Comparison of ENCODE assay signal across 1 cellular context in the genomic region with DNA sequence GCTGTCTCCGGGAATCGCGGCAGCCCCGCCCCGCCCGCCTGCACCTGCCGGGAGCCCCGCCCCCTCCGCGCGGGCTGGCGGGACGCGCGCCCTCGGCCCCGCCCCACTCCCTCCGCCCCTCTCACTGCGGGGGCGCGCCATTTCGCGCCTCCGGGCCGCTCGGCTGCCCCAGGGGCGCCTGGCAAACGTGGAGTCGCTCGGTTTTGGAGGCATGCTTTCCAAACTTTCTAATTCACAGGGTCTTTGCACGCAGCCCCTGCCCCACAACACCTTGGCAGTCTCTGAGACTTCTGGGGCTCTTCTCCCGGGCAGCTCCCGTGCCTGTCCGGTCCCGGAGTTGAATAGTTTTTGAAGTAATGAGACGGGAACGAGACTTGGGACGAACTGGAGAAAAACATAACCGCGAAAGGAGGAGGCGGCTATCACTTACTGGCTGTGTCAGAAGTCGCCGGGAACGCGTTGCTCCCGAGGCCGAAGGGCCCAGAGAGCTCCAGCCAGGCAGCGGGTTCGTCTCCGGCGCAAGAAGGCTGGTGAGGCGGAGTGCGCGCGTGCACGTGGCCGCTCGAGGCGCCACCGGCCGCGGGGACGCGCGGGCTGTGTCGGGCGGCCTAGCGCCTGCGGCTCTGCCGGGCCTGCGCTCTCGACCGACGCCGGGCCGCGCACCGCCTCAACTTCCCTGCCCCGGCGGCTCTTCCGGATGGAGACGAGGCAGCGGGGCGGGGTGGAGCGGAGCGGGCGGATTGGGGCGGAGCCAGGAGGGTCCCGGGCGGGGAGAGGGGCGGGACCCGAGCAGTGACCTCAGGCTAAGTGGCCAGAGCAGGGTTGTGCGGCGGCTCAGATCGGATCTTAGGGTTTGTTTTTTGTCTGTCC.
TF ChIP-seq lines count a peak whose summit lies in the region.

A gene (minus strand): TSS at position 699 of the 870 bp plus-strand sequence. CDS start 3,436 bp downstream, outside the sequence.

TF ChIP-seq in HepG2, 621 proteins besides CTCF, POLR2A, EP300 and RAD21 (continued from another document):
- TF ChIP-seq, protein P1, sequence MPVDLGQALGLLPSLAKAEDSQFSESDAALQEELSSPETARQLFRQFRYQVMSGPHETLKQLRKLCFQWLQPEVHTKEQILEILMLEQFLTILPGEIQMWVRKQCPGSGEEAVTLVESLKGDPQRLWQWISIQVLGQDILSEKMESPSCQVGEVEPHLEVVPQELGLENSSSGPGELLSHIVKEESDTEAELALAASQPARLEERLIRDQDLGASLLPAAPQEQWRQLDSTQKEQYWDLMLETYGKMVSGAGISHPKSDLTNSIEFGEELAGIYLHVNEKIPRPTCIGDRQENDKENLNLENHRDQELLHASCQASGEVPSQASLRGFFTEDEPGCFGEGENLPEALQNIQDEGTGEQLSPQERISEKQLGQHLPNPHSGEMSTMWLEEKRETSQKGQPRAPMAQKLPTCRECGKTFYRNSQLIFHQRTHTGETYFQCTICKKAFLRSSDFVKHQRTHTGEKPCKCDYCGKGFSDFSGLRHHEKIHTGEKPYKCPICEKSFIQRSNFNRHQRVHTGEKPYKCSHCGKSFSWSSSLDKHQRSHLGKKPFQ (CRISPR knock-in tag; IDR thresholded peaks at IDR 0.05; ENCODE audit: insufficient replicate concordance) = peak; percentile 83
- TF ChIP-seq ZNF484 (CRISPR knock-in tag; IDR thresholded peaks at IDR 0.05; ENCODE audit: borderline replicate concordance, low read depth) (no peak), ERF (CRISPR knock-in tag; IDR thresholded peaks at IDR 0.05) (no peak; the same call in none of the 2 replicates), ZBTB42 (CRISPR knock-in tag; IDR thresholded peaks at IDR 0.05) (peak; percentile 77; the same call in 1 of the 2 replicates), ZNF672 (CRISPR knock-in tag; IDR thresholded peaks at IDR 0.05) (no peak), ZSCAN20 (CRISPR knock-in tag; IDR thresholded peaks at IDR 0.05; ENCODE audit: borderline replicate concordance) (peak; percentile 55; the same call in 1 of the 2 replicates), PHB2 (IDR thresholded peaks at IDR 0.05; ENCODE audit: partially characterized antibody) (no peak), TAF15 (IDR thresholded peaks at IDR 0.05; ENCODE audit: low read depth, low read length, poor library complexity, severe bottlenecking) (no peak), ZNF761 (CRISPR knock-in tag; conservative IDR thresholded peaks at IDR 0.05) (peak; percentile 90), PAX8 (CRISPR knock-in tag; IDR thresholded peaks at IDR 0.05; ENCODE audit: borderline replicate concordance) (peak; percentile 81; the same call in 1 of the 2 replicates), ZSCAN30 (CRISPR knock-in tag; IDR thresholded peaks at IDR 0.05) (no peak), IRF2 (CRISPR knock-in tag; IDR thresholded peaks at IDR 0.05) (no peak), MLLT10 (CRISPR knock-in tag; IDR thresholded peaks at IDR 0.05) (no peak), HIVEP1 (CRISPR knock-in tag; IDR thresholded peaks at IDR 0.05) (peak; percentile 70; the same call in 1 of the 2 replicates), ZNF296 (CRISPR knock-in tag; conservative IDR thresholded peaks at IDR 0.05) (no peak; the same call in 1 of the 2 replicates), ZNF607 (CRISPR knock-in tag; IDR thresholded peaks at IDR 0.05; ENCODE audit: borderline replicate concordance) (peak; percentile 38; the same call in 1 of the 2 replicates), ZFY (CRISPR knock-in tag; IDR thresholded peaks at IDR 0.05) (peak; percentile 97), SRSF1 (optimal IDR thresholded peaks at IDR 0.05; ENCODE audit: low read depth, low read length) (no peak), KDM5A (IDR thresholded peaks at IDR 0.05; ENCODE audit: borderline replicate concordance, low read length) (peak; percentile 75; the same call in 1 of the 2 replicates), HHEX (CRISPR knock-in tag; IDR thresholded peaks at IDR 0.05) (no peak), ZNF446 (CRISPR knock-in tag; IDR thresholded peaks at IDR 0.05) (no peak; the same call in 1 of the 2 replicates), POLR2G (IDR thresholded peaks at IDR 0.05; ENCODE audit: low read depth, low read length) (peak; percentile 82), TBX3 (IDR thresholded peaks at IDR 0.05; ENCODE audit: borderline replicate concordance) (peak; percentile 82; the same call in 1 of the 2 replicates)
- TF ChIP-seq, protein P2, sequence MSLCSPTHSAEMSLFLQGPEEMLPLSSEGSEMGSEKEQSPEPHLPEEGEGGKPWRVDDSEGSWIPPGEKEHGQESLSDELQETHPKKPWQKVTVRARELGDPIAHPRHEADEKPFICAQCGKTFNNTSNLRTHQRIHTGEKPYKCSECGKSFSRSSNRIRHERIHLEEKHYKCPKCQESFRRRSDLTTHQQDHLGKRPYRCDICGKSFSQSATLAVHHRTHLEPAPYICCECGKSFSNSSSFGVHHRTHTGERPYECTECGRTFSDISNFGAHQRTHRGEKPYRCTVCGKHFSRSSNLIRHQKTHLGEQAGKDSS (CRISPR knock-in tag; IDR thresholded peaks at IDR 0.05; ENCODE audit: borderline replicate concordance, low read depth) = peak; percentile 69
- TF ChIP-seq, protein P3, sequence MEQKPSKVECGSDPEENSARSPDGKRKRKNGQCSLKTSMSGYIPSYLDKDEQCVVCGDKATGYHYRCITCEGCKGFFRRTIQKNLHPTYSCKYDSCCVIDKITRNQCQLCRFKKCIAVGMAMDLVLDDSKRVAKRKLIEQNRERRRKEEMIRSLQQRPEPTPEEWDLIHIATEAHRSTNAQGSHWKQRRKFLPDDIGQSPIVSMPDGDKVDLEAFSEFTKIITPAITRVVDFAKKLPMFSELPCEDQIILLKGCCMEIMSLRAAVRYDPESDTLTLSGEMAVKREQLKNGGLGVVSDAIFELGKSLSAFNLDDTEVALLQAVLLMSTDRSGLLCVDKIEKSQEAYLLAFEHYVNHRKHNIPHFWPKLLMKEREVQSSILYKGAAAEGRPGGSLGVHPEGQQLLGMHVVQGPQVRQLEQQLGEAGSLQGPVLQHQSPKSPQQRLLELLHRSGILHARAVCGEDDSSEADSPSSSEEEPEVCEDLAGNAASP (CRISPR knock-in tag; IDR thresholded peaks at IDR 0.05; ENCODE audit: borderline replicate concordance) = peak; percentile 15; the same call in 1 of the 2 replicates
